Comparison of ENCODE assay signal across 2 cellular contexts in the genomic region with DNA sequence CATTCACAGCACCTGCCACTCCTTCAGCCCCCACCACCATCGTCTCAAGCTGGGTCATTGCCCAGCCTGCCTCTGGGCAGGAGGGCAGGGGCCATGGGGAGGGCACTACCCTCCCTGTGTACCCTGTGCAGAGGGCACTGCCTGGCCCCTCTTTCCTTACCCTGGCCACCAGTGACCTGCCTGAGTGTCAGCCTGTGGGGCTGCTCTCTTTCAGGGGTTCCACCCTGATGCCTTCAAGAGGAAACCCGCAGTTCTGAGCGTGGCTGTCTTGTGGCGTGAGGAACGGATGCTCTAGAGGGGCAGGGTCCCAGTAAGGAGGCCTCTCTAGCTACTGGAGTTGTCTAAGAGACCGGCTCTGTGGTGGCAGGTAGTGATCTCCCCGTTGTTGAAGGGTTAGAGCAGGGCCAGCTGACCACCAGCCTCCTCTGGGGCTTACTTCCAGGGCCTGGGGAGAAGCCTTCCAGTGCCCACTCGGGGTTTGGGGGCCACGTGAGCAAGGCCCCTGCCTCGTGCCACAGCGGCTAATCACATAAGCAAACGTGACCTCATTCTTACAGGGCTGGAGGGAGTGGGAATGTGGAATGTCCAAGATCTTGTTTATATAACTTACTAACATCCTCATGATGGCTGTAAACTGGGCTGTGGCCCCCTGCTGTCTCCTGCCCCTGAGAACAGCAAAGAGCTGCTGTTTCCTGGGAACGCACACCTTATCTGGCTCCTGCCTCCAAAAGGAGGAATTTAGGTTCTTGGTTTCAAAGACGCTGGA.
TF ChIP-seq lines count a peak whose summit lies in the region.

No MANE protein-coding gene starts in this region.

TF ChIP-seq in H1, 55 proteins besides CTCF, POLR2A, EP300 and RAD21:
- TF ChIP-seq SRF (IDR thresholded peaks at IDR 0.05; ENCODE audit: low read depth, low read length), result no peak
- no peak for TF ChIP-seq SP1 (IDR thresholded peaks at IDR 0.05; ENCODE audit: low read depth, low read length)
- TF ChIP-seq CBX5 (IDR thresholded peaks at IDR 0.05; ENCODE audit: low read depth, low read length), result no peak
- no peak for TF ChIP-seq EZH2 (IDR thresholded peaks at IDR 0.05; ENCODE audit: low read depth, low read length, severe bottlenecking)
- no peak for TF ChIP-seq TAF7 (optimal IDR thresholded peaks at IDR 0.05; ENCODE audit: borderline replicate concordance, low read depth, low read length)
- TF ChIP-seq SAP30 (IDR thresholded peaks at IDR 0.05; ENCODE audit: insufficient read depth, insufficient replicate concordance, low read length), result no peak
- no peak for TF ChIP-seq EGR1 (IDR thresholded peaks at IDR 0.05; ENCODE audit: borderline replicate concordance, low read depth, low read length)

TF ChIP-seq in GM12891, 5 proteins besides CTCF, POLR2A, EP300 and RAD21:
- no peak for TF ChIP-seq POU2F2 (IDR thresholded peaks at IDR 0.05; ENCODE audit: low read depth, low read length)
- TF ChIP-seq SPI1 (IDR thresholded peaks at IDR 0.05; ENCODE audit: low read depth, low read length), result no peak
- TF ChIP-seq POLR2AphosphoS5 (IDR thresholded peaks at IDR 0.05; ENCODE audit: low read depth, low read length), result no peak
- no peak for TF ChIP-seq PAX5 (IDR thresholded peaks at IDR 0.05; ENCODE audit: insufficient read depth, low read length, severe bottlenecking)
- TF ChIP-seq TAF1 (IDR thresholded peaks at IDR 0.05; ENCODE audit: low read depth, low read length), result no peak
